ENCODE assay signal across 14 cellular contexts in genomic region chr10:71216363-71216695, GRCh38. TPM values are rescaled to one million over a fixed set of nuclear protein-coding genes. Genes with fewer than 3 reads are reported as not detected.
DNase-seq lines count a peak whose midpoint lies in the region; ATAC-seq, FAIRE-seq and TF ChIP-seq lines count a peak whose summit lies in the region.
"Had no signal": no experiment of that assay in that cellular context is flagged by ENCODE, and none has a peak within 500 bp of the region (broad histone marks: within the 10 kb centered on the region; RNA-seq: fewer than 3 reads in every experiment).

No MANE protein-coding gene starts in this region.

- H2BK15ac ChIP-seq in H9 (ENCODE audit: low read depth, low read length): no peak overlapping the region

- no peak overlapping the region for H4K8ac ChIP-seq in H9 (replicated peaks; ENCODE audit: insufficient read length, low read depth, low read length)

- H2AFZ ChIP-seq in H9 (ENCODE audit: low read length) (no peak overlapping the region), smooth muscle cell (ENCODE audit: low read depth) (no peak overlapping the region)

- H3K4me2 ChIP-seq in H9 (ENCODE audit: insufficient read depth, insufficient read length, low read length) (peak overlapping the region; percentile 47), smooth muscle cell (peak overlapping the region; percentile 94)

- H3K27me3 ChIP-seq in H9 (ENCODE audit: insufficient read depth, low read length) (no peaks in the 10 kb centered on the region; the same call in 1 of the 2 replicates), adipocyte (replicated peaks; ENCODE audit: control insufficient read depth, insufficient read depth, low read length) (peaks cover 3% of the 10 kb centered on the region), smooth muscle cell (ENCODE audit: low read depth) (no peaks in the 10 kb centered on the region)

- peaks cover 3% of the 10 kb centered on the region for H4K20me1 ChIP-seq in H9 (ENCODE audit: control insufficient read depth, insufficient read depth, insufficient read length)
- H4K20me1 ChIP-seq in smooth muscle cell (ENCODE audit: low read depth): peaks cover 88% of the 10 kb centered on the region

- H2BK120ac ChIP-seq in H9 (ENCODE audit: low read depth, low read length, poor library complexity, severe bottlenecking): no peak overlapping the region

- no peak overlapping the region for H3K18ac ChIP-seq in H9 (ENCODE audit: insufficient read length, low read depth, low read length)

- no peak overlapping the region for H2BK5ac ChIP-seq in H9 (ENCODE audit: insufficient read length, low read length)

- H2BK12ac ChIP-seq in H9 (ENCODE audit: insufficient read length, low read depth, low read length): no peak overlapping the region

- H3K4me3 Mint-ChIP-seq in H9: peak overlapping the region; percentile 33 to 81; a peak in 4 of 5 replicates

- H3K27me3 Mint-ChIP-seq in H9 (ENCODE audit: low read depth): peaks cover 38% of the 10 kb centered on the region

- no peak overlapping the region for H3K27ac ChIP-seq in H9 (ENCODE audit: insufficient read length, low read depth, low read length)
- peak overlapping the region; percentile 91 for H3K27ac ChIP-seq in smooth muscle cell (ENCODE audit: low read depth)

- no CpG with 5 or more reads among the region's 1 CpG for WGBS in H9 (ENCODE audit: extremely low coverage, insufficient read length, low lambda C conversion rate)
- WGBS in smooth muscle cell (ENCODE audit: low lambda C conversion rate): 15% methylated on average over 1 of the region's 1 CpG

- no peaks in the 10 kb centered on the region for H3K9me3 ChIP-seq in H9 (ENCODE audit: control insufficient read depth, low read depth, low read length)
- no peaks in the 10 kb centered on the region for H3K9me3 ChIP-seq in adipocyte (ENCODE audit: control insufficient read depth, low read length)
- no peaks in the 10 kb centered on the region for H3K9me3 ChIP-seq in iPS-18c (ENCODE audit: control insufficient read depth, insufficient read depth, low read length)
- no peaks in the 10 kb centered on the region for H3K9me3 ChIP-seq in smooth muscle cell (replicated peaks; ENCODE audit: low read depth)

- no peak overlapping the region for H2BK20ac ChIP-seq in H9 (ENCODE audit: low read depth, low read length, poor library complexity, severe bottlenecking)

- no peak overlapping the region for H3K56ac ChIP-seq in H9 (ENCODE audit: insufficient read length, low read depth, low read length)

- peaks cover 54 to 68% of the 10 kb centered on the region in 2 experiments for H3K4me1 Mint-ChIP-seq in H9

- no peak overlapping the region for H3K14ac ChIP-seq in H9 (ENCODE audit: insufficient read depth, low read length)

- no peak overlapping the region for H2AK5ac ChIP-seq in H9 (ENCODE audit: insufficient read length, low read length)

- peaks cover 0 to 5% (median 0%) of the 10 kb centered on the region in 3 experiments; a peak in 2 of 7 replicates for H3K36me3 Mint-ChIP-seq in H9 (ENCODE audit: insufficient read depth in 1 of 3, low read depth in 3 of 3)

- H3K4me1 ChIP-seq in H9 (ENCODE audit: insufficient read depth, low read length) (peaks cover 27% of the 10 kb centered on the region; the same call in 1 of the 2 replicates), adipocyte (ENCODE audit: control insufficient read depth, insufficient read depth, low read length) (peaks cover 25% of the 10 kb centered on the region), smooth muscle cell (ENCODE audit: low read depth) (peaks cover 49% of the 10 kb centered on the region)

- H3K23me2 ChIP-seq in H9 (ENCODE audit: insufficient read length, low read depth, low read length, poor library complexity, severe bottlenecking): peaks cover 21% of the 10 kb centered on the region

- H3K23ac ChIP-seq in H9 (ENCODE audit: insufficient read length, low read depth, low read length): no peak overlapping the region

- no peak overlapping the region for H4K91ac ChIP-seq in H9 (ENCODE audit: insufficient read length, low read depth, low read length)

- no peak for TF ChIP-seq CTCF in H9 (conservative IDR thresholded peaks at IDR 0.05)
- TF ChIP-seq CTCF in smooth muscle cell (IDR thresholded peaks at IDR 0.05; ENCODE audit: borderline replicate concordance, insufficient read depth, poor library complexity, severe bottlenecking): no peak

- peaks cover 35% of the 10 kb centered on the region for H3F3A ChIP-seq in smooth muscle cell (ENCODE audit: low read depth)

- FAIRE-seq in HTR-8/SVneo (lab: Jason Lieb, UNC): no peak
- FAIRE-seq: GM12892 had no signal

- no peak overlapping the region for H3K9ac ChIP-seq in H9 (ENCODE audit: extremely low read depth, insufficient read length, low read length)
- peak overlapping the region; percentile 79 for H3K9ac ChIP-seq in adipocyte (ENCODE audit: low read length)
- H3K9ac ChIP-seq in smooth muscle cell (ENCODE audit: low read depth): peak overlapping the region; percentile 80

- H4K5ac ChIP-seq in H9 (ENCODE audit: insufficient read length, low read depth, low read length): no peak overlapping the region

- no peak for ATAC-seq in GM18498 (IDR thresholded peaks at IDR 0.05; ENCODE audit: unreplicated experiment)
- ATAC-seq: naive thymus-derived CD4-positive, alpha-beta T cell had no signal

- peak overlapping the region in 1 of 3 experiments; percentile 82; a peak in 2 of 7 replicates for H3K27ac Mint-ChIP-seq in H9
- H3K27ac Mint-ChIP-seq: naive thymus-derived CD4-positive, alpha-beta T cell had no signal

- H3K4ac ChIP-seq in H9 (ENCODE audit: low read depth, low read length): no peak overlapping the region

- no peaks in the 10 kb centered on the region for H3K36me3 ChIP-seq in adipocyte (ENCODE audit: control insufficient read depth, insufficient read depth, low read length, severe bottlenecking)
- no peaks in the 10 kb centered on the region for H3K36me3 ChIP-seq in smooth muscle cell (ENCODE audit: low read depth)

- peak overlapping the region; percentile 80 for H3K4me3 ChIP-seq in adipocyte (ENCODE audit: low read length)
- H3K4me3 ChIP-seq in iPS-18c (ENCODE audit: insufficient read depth, low read depth, low read length): peak overlapping the region; percentile 46; the same call in 1 of the 2 replicates
- H3K4me3 ChIP-seq in smooth muscle cell: peak overlapping the region; percentile 95

- H3K79me2 ChIP-seq in H9 (ENCODE audit: insufficient read depth, low read length) (no peaks in the 10 kb centered on the region; the same call in 1 of the 2 replicates), smooth muscle cell (ENCODE audit: low read depth) (peaks cover 97% of the 10 kb centered on the region)

- H3K9me3 Mint-ChIP-seq in H9: no peaks in the 10 kb centered on the region; a peak in 1 of 5 replicates
- H3K9me3 Mint-ChIP-seq: naive thymus-derived CD4-positive, alpha-beta T cell had no signal

- no peak overlapping the region for H3T11ph ChIP-seq in H9 (ENCODE audit: low read length)

- no peaks in the 10 kb centered on the region for H3K79me1 ChIP-seq in H9 (ENCODE audit: insufficient read depth, low read depth, low read length, poor library complexity, severe bottlenecking)

- DNase-seq in H9 (no peak), adipocyte (ENCODE audit: low read depth) (no peak), smooth muscle cell (lab: John Stamatoyannopoulos, UW; ENCODE audit: unreplicated experiment) (no peak), AG20443 (ENCODE audit: low spot score) (no peak), HTR-8/SVneo (ENCODE audit: insufficient read length, low spot score) (no peak), SHP77 treated with DMSO at 0.1 percent for 48 hours (lab: John Stamatoyannopoulos, UW) (no peak)
- DNase-seq: activated CD4-positive, alpha-beta T cell treated with anti-CD3 and anti-CD28 coated beads for 48 hours; activated naive CD4-positive, alpha-beta T cell treated with Interleukin-2 at 50 U/mL for 16 hours; effector CD4-positive, alpha-beta T cell; naive thymus-derived CD4-positive, alpha-beta T cell; NCI-H1436 treated with DMSO at 0.1 percent for 48 hours had no signal

RNA-seq across cellular contexts. Expression of gene UNC5B, which starts 4.0 kb away (rescaled TPM):
- total RNA-seq in H9 (2021) (28.4 and 29.7 TPM in 2 replicates), smooth muscle cell (89.6 and 92.7 TPM in 2 replicates)
- 115 and 142 TPM in 2 replicates for polyA plus RNA-seq in smooth muscle cell
- polyA plus RNA-seq: naive thymus-derived CD4-positive, alpha-beta T cell had no signal
